Comparison of ENCODE assay signal across 8 cellular contexts in the genomic region with DNA sequence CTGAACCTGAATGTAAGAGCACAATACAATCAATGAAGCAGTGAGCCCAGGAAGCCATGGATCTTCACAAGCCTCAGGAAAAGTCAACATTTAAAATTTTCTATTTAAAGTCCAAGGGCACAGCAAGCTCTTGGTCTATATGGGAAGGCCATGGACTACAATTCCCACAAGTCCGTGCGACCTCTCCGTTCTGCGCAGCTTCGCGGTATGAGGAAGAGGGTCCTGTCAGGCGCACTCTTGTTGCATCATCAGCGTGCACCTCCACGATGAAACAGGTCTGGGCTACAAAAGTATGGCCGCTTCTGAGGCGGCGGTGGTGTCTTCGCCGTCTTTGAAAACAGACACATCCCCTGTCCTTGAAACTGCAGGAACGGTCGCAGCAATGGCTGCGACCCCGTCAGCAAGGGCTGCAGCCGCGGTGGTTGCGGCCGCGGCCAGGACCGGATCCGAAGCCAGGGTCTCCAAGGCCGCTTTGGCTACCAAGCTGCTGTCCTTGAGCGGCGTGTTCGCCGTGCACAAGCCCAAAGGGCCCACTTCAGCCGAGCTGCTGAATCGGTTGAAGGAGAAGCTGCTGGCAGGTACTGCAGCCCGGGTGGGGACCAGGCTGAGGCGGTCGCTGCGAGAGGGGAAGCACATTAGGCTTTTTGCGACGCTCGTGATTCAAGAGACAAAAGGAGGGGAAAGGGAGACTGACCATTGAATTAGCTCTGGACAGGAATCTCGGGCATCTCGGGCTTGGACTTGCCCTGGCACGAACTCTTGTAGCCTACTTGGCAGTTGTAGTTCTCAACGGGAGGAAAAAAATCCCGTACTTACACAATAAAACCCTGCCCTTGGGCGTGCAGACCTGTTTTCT. TPM values are rescaled to one million over a fixed set of nuclear protein-coding genes. Genes with fewer than 3 reads are reported as not detected.
DNase-seq lines count a peak whose midpoint lies in the region; ATAC-seq and TF ChIP-seq lines count a peak whose summit lies in the region.

A gene (plus strand): TSS at position 234 of the 856 bp plus-strand sequence. CDS start 59 bp downstream, at position 293.

- H3K4me1 ChIP-seq in SK-N-SH (ENCODE audit: control insufficient read depth in 1 of 2, insufficient read depth in 2 of 2, low read depth in 1 of 2, low read length in 1 of 2): peaks cover 5 to 9% of the 10 kb centered on the region in 2 experiments; a peak in 2 of 4 replicates

- H2AFZ ChIP-seq in SK-N-SH (ENCODE audit: low read depth): peak within 1 kb of the TSS; percentile 66

- TF ChIP-seq CTCF in SK-N-SH (IDR thresholded peaks at IDR 0.05): no peak

- no peaks in the 10 kb centered on the region for H3K9me2 ChIP-seq in SK-N-SH

- H3K4me2 ChIP-seq in SK-N-SH: peak within 1 kb of the TSS; percentile 91

- peaks cover 10 to 16% of the 10 kb centered on the region in 2 experiments for H3K36me3 ChIP-seq in SK-N-SH (replicated peaks in 1 of 2; ENCODE audit: control insufficient read depth in 1 of 2, insufficient read depth in 2 of 2, low read length in 1 of 2)

- TF ChIP-seq EP300 in SK-N-SH (IDR thresholded peaks at IDR 0.05; ENCODE audit: borderline replicate concordance in 1 of 2, low read depth in 1 of 2, low read length in 1 of 2): no peak

- H3K4me3 ChIP-seq in SK-N-SH (ENCODE audit: low read depth in 2 of 2, low read length in 1 of 2): peak within 1 kb of the TSS; percentile 86 to 99

- WGBS in SK-N-SH (ENCODE audit: low lambda C conversion rate): under 1% methylated on average over 42 of the region's 45 CpGs

- peaks cover 40% of the 10 kb centered on the region for H3K79me2 ChIP-seq in SK-N-SH (ENCODE audit: insufficient read depth)

- POLR2A ChIA-PET in SK-N-SH (lab: Yijun Ruan, JAX): interaction anchor here (0.6 to 1.5 kb wide), 7 partner anchors 18 to 192 kb away, joined by 3 to 8 read pairs (median 3); no protein-coding TSS in a partner anchor

- peak within 1 kb of the TSS; percentile 90 for H3K9ac ChIP-seq in SK-N-SH

- peak; percentile 100 for ATAC-seq in HG02571 (IDR thresholded peaks at IDR 0.05; ENCODE audit: unreplicated experiment)

- no peaks in the 10 kb centered on the region for H3K9me3 ChIP-seq in SK-N-SH

- CTCF ChIA-PET in SK-N-SH (lab: Yijun Ruan, JAX): interaction anchor here (1.0 to 2.2 kb wide), 4 partner anchors 20 to 388 kb away, joined by 3 to 17 read pairs (median 4); no protein-coding TSS in a partner anchor

- H3F3A ChIP-seq in SK-N-SH (replicated peaks; ENCODE audit: insufficient read depth): no peaks in the 10 kb centered on the region

- DNase-seq in GM04504 (ENCODE audit: low read depth) (peak; percentile 85), NCI-H1048 (lab: John Stamatoyannopoulos, UW) (peak; percentile 63), SK-N-SH (peak; percentile 87), glomerular endothelial cell (ENCODE audit: extremely low read depth, low read depth, low spot score) (peak; percentile 72), occipital lobe (lab: John Stamatoyannopoulos, UW) (peak; percentile 91)
- peak; percentile 90 for DNase-seq in activated naive CD4-positive, alpha-beta T cell treated with anti-CD3 and anti-CD28 coated beads, Interleukin-2, amount 50 U/mL, for 16 hours

- H3K27me3 ChIP-seq in SK-N-SH (ENCODE audit: insufficient read depth): no peaks in the 10 kb centered on the region

- peak within 1 kb of the TSS; percentile 60 to 90 for H3K27ac ChIP-seq in SK-N-SH (ENCODE audit: low read depth in 2 of 2, low read length in 1 of 2)
- peak within 1 kb of the TSS; percentile 46 for H3K27ac ChIP-seq in temporal lobe (ENCODE audit: low read depth, low read length)

- TF ChIP-seq RAD21 in SK-N-SH (IDR thresholded peaks at IDR 0.05; ENCODE audit: low read length): no peak

- no peaks in the 10 kb centered on the region for H4K20me1 ChIP-seq in SK-N-SH (ENCODE audit: insufficient read depth)

TF ChIP-seq in SK-N-SH, 30 proteins besides CTCF, POLR2A, EP300 and RAD21 (continues in another document):
- TF ChIP-seq, protein P1, sequence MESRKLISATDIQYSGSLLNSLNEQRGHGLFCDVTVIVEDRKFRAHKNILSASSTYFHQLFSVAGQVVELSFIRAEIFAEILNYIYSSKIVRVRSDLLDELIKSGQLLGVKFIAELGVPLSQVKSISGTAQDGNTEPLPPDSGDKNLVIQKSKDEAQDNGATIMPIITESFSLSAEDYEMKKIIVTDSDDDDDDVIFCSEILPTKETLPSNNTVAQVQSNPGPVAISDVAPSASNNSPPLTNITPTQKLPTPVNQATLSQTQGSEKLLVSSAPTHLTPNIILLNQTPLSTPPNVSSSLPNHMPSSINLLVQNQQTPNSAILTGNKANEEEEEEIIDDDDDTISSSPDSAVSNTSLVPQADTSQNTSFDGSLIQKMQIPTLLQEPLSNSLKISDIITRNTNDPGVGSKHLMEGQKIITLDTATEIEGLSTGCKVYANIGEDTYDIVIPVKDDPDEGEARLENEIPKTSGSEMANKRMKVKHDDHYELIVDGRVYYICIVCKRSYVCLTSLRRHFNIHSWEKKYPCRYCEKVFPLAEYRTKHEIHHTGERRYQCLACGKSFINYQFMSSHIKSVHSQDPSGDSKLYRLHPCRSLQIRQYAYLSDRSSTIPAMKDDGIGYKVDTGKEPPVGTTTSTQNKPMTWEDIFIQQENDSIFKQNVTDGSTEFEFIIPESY (IDR thresholded peaks at IDR 0.05; ENCODE audit: borderline replicate concordance, low read depth): peak; percentile 91; the same call in 1 of the 2 replicates
- TF ChIP-seq TAF1 (IDR thresholded peaks at IDR 0.05; ENCODE audit: borderline replicate concordance, low read depth, low read length): peak; percentile 98
- no peak for TF ChIP-seq FOXM1 (IDR thresholded peaks at IDR 0.05; ENCODE audit: low read depth)
- TF ChIP-seq SMC3 (IDR thresholded peaks at IDR 0.05; ENCODE audit: low read depth, low read length): no peak
- peak; percentile 88 for TF ChIP-seq NRF1 (IDR thresholded peaks at IDR 0.05; ENCODE audit: low read depth, low read length)
- TF ChIP-seq NFIC (IDR thresholded peaks at IDR 0.05; ENCODE audit: borderline replicate concordance): no peak
- TF ChIP-seq CHD2 (IDR thresholded peaks at IDR 0.05; ENCODE audit: low read length, partially characterized antibody): peak; percentile 97
- TF ChIP-seq GABPA (IDR thresholded peaks at IDR 0.05; ENCODE audit: low read depth): peak; percentile 53
- TF ChIP-seq JUND (IDR thresholded peaks at IDR 0.05): no peak
- peak; percentile 95 for TF ChIP-seq POLR2AphosphoS5 (IDR thresholded peaks at IDR 0.05; ENCODE audit: low read depth, low read length)
- TF ChIP-seq RFX5 (IDR thresholded peaks at IDR 0.05; ENCODE audit: low read length): no peak
- no peak for TF ChIP-seq RXRA (IDR thresholded peaks at IDR 0.05; ENCODE audit: borderline replicate concordance, low read depth)
- TF ChIP-seq, protein P2, sequence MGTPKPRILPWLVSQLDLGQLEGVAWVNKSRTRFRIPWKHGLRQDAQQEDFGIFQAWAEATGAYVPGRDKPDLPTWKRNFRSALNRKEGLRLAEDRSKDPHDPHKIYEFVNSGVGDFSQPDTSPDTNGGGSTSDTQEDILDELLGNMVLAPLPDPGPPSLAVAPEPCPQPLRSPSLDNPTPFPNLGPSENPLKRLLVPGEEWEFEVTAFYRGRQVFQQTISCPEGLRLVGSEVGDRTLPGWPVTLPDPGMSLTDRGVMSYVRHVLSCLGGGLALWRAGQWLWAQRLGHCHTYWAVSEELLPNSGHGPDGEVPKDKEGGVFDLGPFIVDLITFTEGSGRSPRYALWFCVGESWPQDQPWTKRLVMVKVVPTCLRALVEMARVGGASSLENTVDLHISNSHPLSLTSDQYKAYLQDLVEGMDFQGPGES (IDR thresholded peaks at IDR 0.05; ENCODE audit: low read depth, low read length): no peak
- TF ChIP-seq, protein P3, sequence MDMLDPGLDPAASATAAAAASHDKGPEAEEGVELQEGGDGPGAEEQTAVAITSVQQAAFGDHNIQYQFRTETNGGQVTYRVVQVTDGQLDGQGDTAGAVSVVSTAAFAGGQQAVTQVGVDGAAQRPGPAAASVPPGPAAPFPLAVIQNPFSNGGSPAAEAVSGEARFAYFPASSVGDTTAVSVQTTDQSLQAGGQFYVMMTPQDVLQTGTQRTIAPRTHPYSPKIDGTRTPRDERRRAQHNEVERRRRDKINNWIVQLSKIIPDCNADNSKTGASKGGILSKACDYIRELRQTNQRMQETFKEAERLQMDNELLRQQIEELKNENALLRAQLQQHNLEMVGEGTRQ (IDR thresholded peaks at IDR 0.05; ENCODE audit: borderline replicate concordance, low read depth, low read length): no peak
- TF ChIP-seq EZH2phosphoT487 (IDR thresholded peaks at IDR 0.05; ENCODE audit: borderline replicate concordance, low read depth): no peak
- no peak for TF ChIP-seq FOXJ3 (CRISPR knock-in tag; IDR thresholded peaks at IDR 0.05)
- TF ChIP-seq, protein P4, sequence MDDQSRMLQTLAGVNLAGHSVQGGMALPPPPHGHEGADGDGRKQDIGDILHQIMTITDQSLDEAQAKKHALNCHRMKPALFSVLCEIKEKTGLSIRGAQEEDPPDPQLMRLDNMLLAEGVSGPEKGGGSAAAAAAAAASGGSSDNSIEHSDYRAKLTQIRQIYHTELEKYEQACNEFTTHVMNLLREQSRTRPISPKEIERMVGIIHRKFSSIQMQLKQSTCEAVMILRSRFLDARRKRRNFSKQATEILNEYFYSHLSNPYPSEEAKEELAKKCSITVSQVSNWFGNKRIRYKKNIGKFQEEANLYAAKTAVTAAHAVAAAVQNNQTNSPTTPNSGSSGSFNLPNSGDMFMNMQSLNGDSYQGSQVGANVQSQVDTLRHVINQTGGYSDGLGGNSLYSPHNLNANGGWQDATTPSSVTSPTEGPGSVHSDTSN (IDR thresholded peaks at IDR 0.05): no peak
- TF ChIP-seq RCOR1 (IDR thresholded peaks at IDR 0.05; ENCODE audit: low read length): no peak
- peak; percentile 90 for TF ChIP-seq YY1 (IDR thresholded peaks at IDR 0.05; ENCODE audit: low read depth)
- TF ChIP-seq SIN3A (IDR thresholded peaks at IDR 0.05; ENCODE audit: borderline replicate concordance, low read depth, low read length): peak; percentile 39; the same call in 1 of the 2 replicates
- TF ChIP-seq FOSL2 (IDR thresholded peaks at IDR 0.05; ENCODE audit: borderline replicate concordance, low read depth): no peak
- no peak for TF ChIP-seq MEF2A (IDR thresholded peaks at IDR 0.05; ENCODE audit: borderline replicate concordance, low read depth)
- TF ChIP-seq, protein P5, sequence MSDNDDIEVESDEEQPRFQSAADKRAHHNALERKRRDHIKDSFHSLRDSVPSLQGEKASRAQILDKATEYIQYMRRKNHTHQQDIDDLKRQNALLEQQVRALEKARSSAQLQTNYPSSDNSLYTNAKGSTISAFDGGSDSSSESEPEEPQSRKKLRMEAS (IDR thresholded peaks at IDR 0.05; ENCODE audit: low read depth): peak; percentile 71
- no peak for TF ChIP-seq TEAD4 (IDR thresholded peaks at IDR 0.05; ENCODE audit: borderline replicate concordance, insufficient read depth)

RNA-seq across cellular contexts. Expression of the gene that starts here (rescaled TPM):
- 9.9 and 11.1 TPM in 2 replicates for polyA plus RNA-seq in SK-N-SH (2012; rRNA removed)
- polyA plus RNA-seq in SK-N-SH (2012; cell fraction: cytosol; rRNA removed): 11.6 and 16.6 TPM in 2 replicates
- polyA plus RNA-seq in SK-N-SH (2012; cell fraction: nucleus; rRNA removed): 7.9 and 8.3 TPM in 2 replicates
- total RNA-seq in glomerular endothelial cell (16.7 and 32.3 TPM in 2 replicates), occipital lobe (63.3 TPM), temporal lobe (37.6 TPM)

Comparison
In these comparisons a context has a peak if more than half of its experiments do, and no peak if none do; other contexts are left out.
1. Peak in every context shown above with its lines: DNase-seq, ATAC-seq, H3K4me3 ChIP-seq and H3K27ac ChIP-seq.